ENCODE assay signal across 12 cellular contexts in the genomic region with DNA sequence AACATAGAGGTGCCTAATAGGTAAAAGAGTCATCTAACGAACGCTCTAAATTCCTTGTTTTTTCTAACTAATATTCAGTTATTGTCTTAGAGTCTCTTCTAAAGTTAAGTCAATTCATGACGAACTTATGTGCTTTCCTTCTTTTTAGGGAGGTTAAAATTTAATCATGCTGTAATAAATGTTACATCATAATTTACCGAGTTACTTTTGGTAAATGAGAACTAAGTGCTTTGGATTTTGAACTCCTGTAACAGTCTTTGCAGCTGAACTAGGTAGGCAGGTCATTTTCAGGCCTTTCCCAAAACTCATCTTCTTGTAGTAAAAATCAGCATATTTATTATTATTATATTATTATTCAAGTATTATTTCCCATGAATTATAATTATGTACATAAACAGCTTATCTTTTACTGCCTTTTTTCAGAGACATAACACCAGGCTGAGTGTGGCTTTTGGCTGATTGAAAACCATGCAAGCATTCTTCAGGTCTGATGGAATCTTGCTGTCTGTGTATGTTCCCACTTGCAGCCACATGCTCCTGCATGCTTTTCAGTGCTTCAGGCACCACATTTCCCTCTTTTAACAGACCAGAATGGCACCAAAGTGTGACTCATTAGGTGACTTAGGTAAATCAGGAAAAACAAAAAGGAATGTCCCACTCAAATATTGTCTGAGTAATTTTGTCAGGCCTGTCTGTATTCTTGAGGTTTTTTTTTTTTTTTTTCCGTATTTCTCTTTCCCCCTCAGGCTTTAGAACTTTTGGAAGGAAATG.
DNase-seq lines count a peak whose midpoint lies in the region; ATAC-seq and TF ChIP-seq lines count a peak whose summit lies in the region.
"Had no signal": no experiment of that assay in that cellular context is flagged by ENCODE, and none has a peak within 500 bp of the region (broad histone marks: within the 10 kb centered on the region; RNA-seq: fewer than 3 reads in every experiment).

No MANE protein-coding gene starts in this region.

- intact Hi-C loops in lower lobe of right lung (cut with DNase I): no loop called here

- no peak for TF ChIP-seq CTCF in lower lobe of right lung (IDR thresholded peaks at IDR 0.05)

- no peaks in the 10 kb centered on the region for H3K36me3 ChIP-seq in lower lobe of right lung

- DNase-seq in AG08396 (ENCODE audit: low spot score): peak; percentile 17
- DNase-seq in NCI-H226: peak; percentile 31
- DNase-seq in dedifferentiated amniotic fluid mesenchymal stem cell (ENCODE audit: extremely low spot score): peak; percentile 20
- no peak for DNase-seq in lower lobe of right lung
- DNase-seq in SK-N-DZ (ENCODE audit: low spot score): no peak
- no peak for DNase-seq in mucosa of gallbladder (ENCODE audit: low spot score)
- no peak for DNase-seq in NCI-H1092 treated with DMSO at 0.1 percent for 48 hours (lab: John Stamatoyannopoulos, UW)
- DNase-seq: ACHN, MV-4-11, NCI-H524 treated with DMSO at 0.1 percent for 48 hours, posterior cingulate gyrus had no signal

- no peaks in the 10 kb centered on the region for H3K27me3 ChIP-seq in lower lobe of right lung (ENCODE audit: low read depth)

- no peak overlapping the region for H3K4me3 ChIP-seq in lower lobe of right lung

- peak; percentile 89 for ATAC-seq in lower lobe of right lung
- no peak for ATAC-seq in GM18870 (IDR thresholded peaks at IDR 0.05; ENCODE audit: unreplicated experiment)

- H3K27ac ChIP-seq in lower lobe of right lung: peak overlapping the region; percentile 59

- peaks cover 14% of the 10 kb centered on the region for H3K4me1 ChIP-seq in lower lobe of right lung

- H3K9me3 ChIP-seq in lower lobe of right lung: no peaks in the 10 kb centered on the region

Comparison
In these comparisons a context has a peak if more than half of its experiments do, and no peak if none do; other contexts are left out.
1. DNase-seq: peak in AG08396 (single experiment), NCI-H226 (single experiment) and dedifferentiated amniotic fluid mesenchymal stem cell (single experiment); none in lower lobe of right lung (single experiment), SK-N-DZ (single experiment), mucosa of gallbladder (single experiment) and NCI-H1092 treated with DMSO at 0.1 percent for 48 hours (single experiment).